Comparison of ENCODE assay signal across 23 cellular contexts in genomic region chr13:113172419-113172926, GRCh38. TPM values are rescaled to one million over a fixed set of nuclear protein-coding genes. Genes with fewer than 3 reads are reported as not detected.
"Had no signal": no experiment of that assay in that cellular context is flagged by ENCODE, and none has a peak within 500 bp of the region (broad histone marks: within the 10 kb centered on the region; RNA-seq: fewer than 3 reads in every experiment).

No MANE protein-coding gene starts in this region.

- H3K9me3 ChIP-seq: esophagus muscularis mucosa, gastrocnemius medialis, transverse colon had no signal

- H3K27me3 ChIP-seq: brain microvascular endothelial cell, dorsolateral prefrontal cortex, esophagus muscularis mucosa, gastrocnemius medialis, transverse colon had no signal

- H3K27ac Mint-ChIP-seq: activated naive CD4-positive, alpha-beta T cell treated with anti-CD3 and anti-CD28 coated beads for 36 hours; memory B cell; stimulated activated naive B cell treated with anti-CD40 and anti-IgM and Interleukin-4, amounts not matched to agents 10 μg/mL and 1 μg/mL and 100 μg/mL, for 72 hours had no signal

- H3K36me3 ChIP-seq: transverse colon had no signal

- H3K4me1 ChIP-seq: gastrocnemius medialis had no signal

- H3K27me3 Mint-ChIP-seq: effector memory CD8-positive, alpha-beta T cell; memory B cell; stimulated activated naive B cell treated with anti-CD40 and anti-IgM and Interleukin-4, amounts not matched to agents 10 μg/mL and 1 μg/mL and 100 μg/mL, for 72 hours had no signal

- ATAC-seq: effector memory CD8-positive, alpha-beta T cell; gastrocnemius medialis; sciatic nerve; stimulated activated naive B cell treated with anti-CD40 and anti-IgM and Interleukin-4, amounts not matched to agents 10 μg/mL and 1 μg/mL and 100 μg/mL, for 72 hours had no signal

- H3K4me3 Mint-ChIP-seq: activated naive CD4-positive, alpha-beta T cell treated with anti-CD3 and anti-CD28 coated beads for 36 hours; effector memory CD8-positive, alpha-beta T cell; memory B cell; stimulated activated naive B cell treated with anti-CD40 and anti-IgM and Interleukin-4, amounts not matched to agents 10 μg/mL and 1 μg/mL and 100 μg/mL, for 72 hours had no signal

- H3K4me3 ChIP-seq: dorsolateral prefrontal cortex, esophagus muscularis mucosa, gastrocnemius medialis, smooth muscle cell, transverse colon had no signal

- DNase-seq: activated CD4-positive, CD25-positive, alpha-beta regulatory T cell treated with anti-CD3 and anti-CD28 coated beads, Interleukin-2, amount 50 U/mL, for 72 hours; activated effector memory CD4-positive, alpha-beta T cell treated with Interleukin-2 at 50 U/mL for 16 hours; activated naive CD4-positive, alpha-beta T cell treated with anti-CD3 and anti-CD28 coated beads for 36 hours; activated T-cell treated with anti-CD3 and anti-CD28 coated beads, Interleukin-2, amount 50 U/mL, for 48 hours; aorta; brain microvascular endothelial cell; central memory CD4-positive, alpha-beta T cell; dorsolateral prefrontal cortex; effector memory CD8-positive, alpha-beta T cell; gastrocnemius medialis; hippocampal formation; nucleus accumbens; stimulated activated CD4-positive, alpha-beta T cell treated with anti-CD3 and anti-CD28 coated beads, Interleukin-15, amount 100 ng/mL, for 24 hours; stimulated activated naive B cell treated with anti-CD40 and anti-IgM and Interleukin-4, amounts not matched to agents 10 μg/mL and 1 μg/mL and 100 μg/mL, for 72 hours; transverse colon; WERI-Rb-1 had no signal

- H3K27ac ChIP-seq: brain microvascular endothelial cell, esophagus muscularis mucosa, gastrocnemius medialis, transverse colon, WERI-Rb-1 had no signal

RNA-seq across cellular contexts. Expression of gene PROZ, which starts 14.0 kb away (rescaled TPM):
- total RNA-seq: activated naive CD4-positive, alpha-beta T cell treated with anti-CD3 and anti-CD28 coated beads for 36 hours; aorta; esophagus muscularis mucosa; gastrocnemius medialis; lower leg skin; sciatic nerve; smooth muscle cell; T-helper 1 cell treated with Interleukin-12 subunit alpha and Interleukin-12 subunit beta and Interleukin-4 antibody, amounts not matched to agents 30 ng/mL and 1 ng/mL, for 36 hours; temporal lobe; transverse colon had no signal

RNA-seq across cellular contexts. Expression of gene F10, which starts 49.9 kb away (rescaled TPM):
- total RNA-seq: activated naive CD4-positive, alpha-beta T cell treated with anti-CD3 and anti-CD28 coated beads for 36 hours; T-helper 1 cell treated with Interleukin-12 subunit alpha and Interleukin-12 subunit beta and Interleukin-4 antibody, amounts not matched to agents 30 ng/mL and 1 ng/mL, for 36 hours had no signal
